8 cellular contexts compared by ENCODE assay signal in the genomic region with DNA sequence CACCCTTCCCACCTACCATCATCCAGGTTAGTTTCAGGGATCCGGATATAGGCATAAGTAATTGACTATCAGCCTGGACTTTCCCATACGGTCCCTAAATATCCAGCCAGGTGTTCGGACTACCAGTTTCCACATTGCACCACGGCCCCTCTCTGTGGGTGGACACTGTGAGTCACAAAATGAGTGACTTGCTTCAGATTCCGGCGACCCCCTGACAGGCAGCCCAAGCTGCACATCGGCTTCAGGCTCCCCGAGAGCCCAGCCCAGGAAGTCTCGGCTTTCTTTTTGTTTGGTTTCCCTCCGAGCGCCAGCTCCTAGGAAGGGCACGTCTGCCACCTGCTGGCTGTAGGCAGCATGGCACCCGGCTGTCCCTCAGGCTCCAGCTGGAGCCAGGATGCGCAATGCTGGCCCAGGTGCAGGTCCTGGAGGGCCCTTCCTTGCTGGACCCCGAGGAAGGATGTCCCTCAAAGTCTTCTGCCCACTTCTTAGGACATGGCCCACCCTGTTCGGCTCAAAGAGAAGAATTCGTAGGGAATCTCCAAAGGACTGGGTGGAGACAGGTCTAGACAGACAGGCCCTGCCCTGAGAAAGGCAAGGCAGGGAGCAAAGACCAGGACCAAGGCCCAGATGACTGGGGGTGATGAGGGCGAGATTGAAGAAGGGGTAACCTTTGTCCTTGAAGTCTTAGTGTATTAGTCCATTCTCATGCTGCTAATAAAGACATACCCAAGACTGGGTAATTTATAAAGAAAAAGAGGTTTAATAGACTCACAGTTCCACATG. TPM values are rescaled to one million over a fixed set of nuclear protein-coding genes. Genes with fewer than 3 reads are reported as not detected.
DNase-seq lines count a peak whose midpoint lies in the region; ATAC-seq and TF ChIP-seq lines count a peak whose summit lies in the region.

No MANE protein-coding gene starts in this region.

- DNase-seq in AG04449 (ENCODE audit: low read depth, low spot score) (no peak), NCI-H345 treated with DMSO at 0.1 percent for 48 hours (lab: John Stamatoyannopoulos, UW; ENCODE audit: unreplicated experiment) (peak; percentile 62), lower leg skin (ENCODE audit: low spot score in 2 of 2) (peak; percentile 65 to 95)
- DNase-seq in activated CD4-positive, alpha-beta T cell treated with anti-CD3 and anti-CD28 coated beads, Interleukin-2, amount 10 ng/mL, durations not matched to agents 7 days and 5 days: peak; percentile 65
- DNase-seq in stimulated activated CD4-positive, alpha-beta T cell treated with anti-CD3 and anti-CD28 coated beads, Interleukin-4, amount 100 ng/mL, for 4 hours: peak; percentile 42 to 64

- TF ChIP-seq POLR2A in lower leg skin (IDR thresholded peaks at IDR 0.05): no peak

- POLR2A ChIA-PET in AG04449 (lab: Yijun Ruan, JAX): no interaction called here
- POLR2A ChIA-PET in activated CD4-positive, alpha-beta T cell treated with anti-CD3 and anti-CD28 coated beads, Interleukin-2, amount 10 ng/mL, durations not matched to agents 7 days and 5 days (lab: Charles Lee): interaction anchor here (0.7 kb wide), 1 partner anchor 26 kb away, joined by 3 read pairs; no protein-coding TSS in a partner anchor

- WGBS in lower leg skin, 2 donors: 6 to 10% methylated on average over 18 of the region's 18 CpGs

- H3K4me1 Mint-ChIP-seq in activated CD4-positive, alpha-beta T cell treated with anti-CD3 and anti-CD28 coated beads, Interleukin-2, amount 10 ng/mL, durations not matched to agents 7 days and 5 days: peaks cover 2% of the 10 kb centered on the region
- peaks cover 5% of the 10 kb centered on the region for H3K4me1 Mint-ChIP-seq in dendritic cell treated with granulocyte-macrophage colony-stimulating factor and Interleukin-4, amounts not matched to agents 40 ng/mL and 50 ng/mL, for 4 days (ENCODE audit: low read depth)

- no peaks in the 10 kb centered on the region for H3K36me3 Mint-ChIP-seq in activated CD4-positive, alpha-beta T cell treated with anti-CD3 and anti-CD28 coated beads, Interleukin-2, amount 10 ng/mL, durations not matched to agents 7 days and 5 days (ENCODE audit: low read depth)
- no peaks in the 10 kb centered on the region for H3K36me3 Mint-ChIP-seq in dendritic cell treated with granulocyte-macrophage colony-stimulating factor and Interleukin-4, amounts not matched to agents 40 ng/mL and 50 ng/mL, for 4 days (ENCODE audit: low read depth)

- intact Hi-C loops in dendritic cell treated with granulocyte-macrophage colony-stimulating factor and Interleukin-4, amounts not matched to agents 40 ng/mL and 50 ng/mL, for 4 days (cut with micrococcal nuclease): loop anchor here (5.0 kb wide), 1 partner anchor 41 kb away; no protein-coding TSS in a partner anchor
- intact Hi-C loops in lower leg skin (cut with DNase I; ENCODE audit: low total_unique reads): no loop called here

- no peaks in the 10 kb centered on the region for H3K9me3 Mint-ChIP-seq in activated CD4-positive, alpha-beta T cell treated with anti-CD3 and anti-CD28 coated beads, Interleukin-2, amount 10 ng/mL, durations not matched to agents 7 days and 5 days
- no peaks in the 10 kb centered on the region for H3K9me3 Mint-ChIP-seq in dendritic cell treated with granulocyte-macrophage colony-stimulating factor and Interleukin-4, amounts not matched to agents 40 ng/mL and 50 ng/mL, for 4 days

- H3K27me3 Mint-ChIP-seq in activated CD4-positive, alpha-beta T cell treated with anti-CD3 and anti-CD28 coated beads, Interleukin-2, amount 10 ng/mL, durations not matched to agents 7 days and 5 days: peaks cover 3% of the 10 kb centered on the region
- H3K27me3 Mint-ChIP-seq in dendritic cell treated with granulocyte-macrophage colony-stimulating factor and Interleukin-4, amounts not matched to agents 40 ng/mL and 50 ng/mL, for 4 days: peaks cover 35% of the 10 kb centered on the region

- H3K4me3 Mint-ChIP-seq in activated CD4-positive, alpha-beta T cell treated with anti-CD3 and anti-CD28 coated beads, Interleukin-2, amount 10 ng/mL, durations not matched to agents 7 days and 5 days: peak overlapping the region; percentile 43
- peak overlapping the region; percentile 74 for H3K4me3 Mint-ChIP-seq in dendritic cell treated with granulocyte-macrophage colony-stimulating factor and Interleukin-4, amounts not matched to agents 40 ng/mL and 50 ng/mL, for 4 days

- TF ChIP-seq CTCF in AG04449 (IDR thresholded peaks at IDR 0.05; ENCODE audit: insufficient read depth, low read length, missing control alignments) (peak; percentile 98), lower leg skin (IDR thresholded peaks at IDR 0.05) (peak in 2 of 3 donors; percentile 19 to 78)

- CTCF ChIA-PET in AG04449 (lab: Yijun Ruan, JAX): interaction anchor here (0.7 to 2.4 kb wide), 23 partner anchors 8 to 1255 kb away, joined by 3 to 12 read pairs (median 3); no protein-coding TSS in a partner anchor
- CTCF ChIA-PET in activated CD4-positive, alpha-beta T cell treated with anti-CD3 and anti-CD28 coated beads, Interleukin-2, amount 10 ng/mL, durations not matched to agents 7 days and 5 days (lab: Charles Lee): interaction anchor here (0.6 to 1.1 kb wide), 6 partner anchors 9 to 504 kb away, joined by 3 to 6 read pairs (median 3); a partner anchor contains a TSS

- H3K27ac Mint-ChIP-seq in activated CD4-positive, alpha-beta T cell treated with anti-CD3 and anti-CD28 coated beads, Interleukin-2, amount 10 ng/mL, durations not matched to agents 7 days and 5 days: no peak overlapping the region
- H3K27ac Mint-ChIP-seq in dendritic cell treated with granulocyte-macrophage colony-stimulating factor and Interleukin-4, amounts not matched to agents 40 ng/mL and 50 ng/mL, for 4 days: peak overlapping the region; percentile 2

- ATAC-seq in GM18519 (IDR thresholded peaks at IDR 0.05; ENCODE audit: low FRiP score, unreplicated experiment) (peak; percentile 85), HG03060 (IDR thresholded peaks at IDR 0.05; ENCODE audit: low read depth, unreplicated experiment) (peak; percentile 57)

- H3K4me3 ChIP-seq in AG04449 (ENCODE audit: low read depth, low read length) (peak overlapping the region; percentile 57), lower leg skin (ENCODE audit: low read depth, poor library complexity, severe bottlenecking) (no peak overlapping the region)

RNA-seq across cellular contexts. Expression of a gene that starts 10.6 kb away (rescaled TPM):
- total RNA-seq in activated CD4-positive, alpha-beta T cell treated with anti-CD3 and anti-CD28 coated beads, Interleukin-2, amount 10 ng/mL, durations not matched to agents 7 days and 5 days: not detected
- under 1 TPM in 1 of 4 donors, not detected in 3; 0.10 TPM for total RNA-seq in lower leg skin
